Comparison of ENCODE assay signal across 4 cellular contexts in the genomic region with DNA sequence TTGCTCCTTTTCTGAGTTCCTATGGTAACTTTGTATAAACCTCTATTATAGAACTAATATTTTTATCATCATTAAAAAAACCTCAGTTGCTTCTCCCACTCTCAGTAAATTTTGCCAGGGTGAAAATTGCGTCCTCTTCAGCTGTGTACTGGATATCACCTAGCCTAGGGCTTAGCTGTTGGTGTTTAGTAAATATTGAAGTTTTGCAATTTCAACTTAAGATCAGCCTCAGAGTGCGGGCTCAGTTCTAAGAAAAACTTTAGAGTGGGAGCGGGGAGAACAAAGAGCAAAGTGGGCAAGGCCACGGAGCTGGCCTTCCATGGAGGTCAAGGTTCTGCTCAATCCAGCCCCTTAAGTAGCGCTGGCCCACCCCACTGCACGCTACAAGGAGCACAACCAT.
"Had no signal": no experiment of that assay in that cellular context is flagged by ENCODE, and none has a peak within 500 bp of the region (broad histone marks: within the 10 kb centered on the region; RNA-seq: fewer than 3 reads in every experiment).

No MANE protein-coding gene starts in this region.

- ATAC-seq: GM23338 had no signal

- H3K4me3 ChIP-seq: GM23338 had no signal

- DNase-seq: H9, HCEC 1CT, IMR-90 had no signal

- H2AFZ ChIP-seq: GM23338 had no signal

- H3K4me2 ChIP-seq: GM23338 had no signal
